ENCODE assay signal across 27 cellular contexts in the genomic region with DNA sequence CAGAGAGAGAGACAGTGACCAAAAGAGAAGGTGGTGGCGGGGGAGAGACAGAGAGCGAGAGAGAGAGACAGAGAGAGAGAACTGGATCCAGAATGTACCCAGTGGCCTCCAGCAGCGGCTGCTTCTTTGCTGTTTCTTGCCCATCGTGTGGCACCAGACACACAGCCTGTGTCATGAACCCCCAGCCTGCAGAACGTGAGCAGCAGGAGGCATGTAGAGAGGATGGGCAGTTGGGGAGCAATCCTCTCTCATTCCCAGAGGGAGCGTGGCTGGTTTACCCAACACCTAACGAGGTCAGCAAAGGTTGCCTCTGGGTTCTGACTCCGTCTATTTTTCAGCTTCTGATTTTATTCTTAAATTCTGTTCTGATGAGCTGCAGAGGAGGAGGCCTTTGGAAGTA.
"Had no signal": no experiment of that assay in that cellular context is flagged by ENCODE, and none has a peak within 500 bp of the region (broad histone marks: within the 10 kb centered on the region; RNA-seq: fewer than 3 reads in every experiment).

No MANE protein-coding gene starts in this region.

- ATAC-seq: activated CD4-positive, alpha-beta T cell treated with anti-CD3 and anti-CD28 coated beads for 36 hours; activated CD8-positive, alpha-beta memory T cell treated with anti-CD3 and anti-CD28 coated beads, Interleukin-2, amount 10 ng/mL, durations not matched to agents 7 days and 5 days; activated CD8-positive, alpha-beta T cell treated with anti-CD3 and anti-CD28 coated beads, Interleukin-2, amount 10 ng/mL, durations not matched to agents 7 days and 5 days; activated T-cell treated with anti-CD3 and anti-CD28 coated beads, Interleukin-2, amount 50 U/mL, for 72 hours; activated T-helper 17 cell treated with anti-CD3 and anti-CD28 coated beads, Interleukin-2, amount 50 U/mL, for 72 hours; esophagus mucosa had no signal

- H3K9me3 ChIP-seq: ascending aorta, breast epithelium had no signal

- H3K27me3 Mint-ChIP-seq: activated CD4-positive, alpha-beta T cell treated with anti-CD3 and anti-CD28 coated beads, Interleukin-2, amount 10 ng/mL, durations not matched to agents 24 days and 14 days; activated CD8-positive, alpha-beta memory T cell treated with anti-CD3 and anti-CD28 coated beads, Interleukin-2, amount 10 ng/mL, durations not matched to agents 7 days and 5 days had no signal

- DNase-seq: activated CD4-positive, alpha-beta memory T cell treated with anti-CD3 and anti-CD28 coated beads for 36 hours; activated CD4-positive, alpha-beta T cell treated with anti-CD3 and anti-CD28 coated beads for 36 hours; activated CD4-positive, alpha-beta T cell treated with anti-CD3 and anti-CD28 coated beads, Interleukin-2, amount 10 ng/mL, durations not matched to agents 24 days and 14 days; activated CD4-positive, CD25-positive, alpha-beta regulatory T cell; activated CD4-positive, CD25-positive, alpha-beta regulatory T cell treated with anti-CD3 and anti-CD28 coated beads, Interleukin-2, amount 50 U/mL, for 72 hours; activated CD8-positive, alpha-beta memory T cell treated with anti-CD3 and anti-CD28 coated beads, Interleukin-2, amount 10 ng/mL, durations not matched to agents 7 days and 5 days; activated CD8-positive, alpha-beta memory T cell treated with anti-CD3 and anti-CD28 coated beads, Interleukin-2, amount 50 U/mL, for 4 hours; activated CD8-positive, alpha-beta T cell treated with anti-CD3 and anti-CD28 coated beads, Interleukin-2, amount 10 ng/mL, durations not matched to agents 7 days and 5 days; activated effector memory CD4-positive, alpha-beta T cell treated with Interleukin-2 at 50 U/mL for 16 hours; activated gamma-delta T cell treated with Interleukin-2 at 50 U/mL for 16 hours; activated naive CD4-positive, alpha-beta T cell treated with anti-CD3 and anti-CD28 coated beads, Interleukin-2, amount 50 U/mL, for 16 hours; activated naive CD4-positive, alpha-beta T cell treated with Interleukin-2 at 50 U/mL for 16 hours; activated naive CD8-positive, alpha-beta T cell treated with anti-CD3 and anti-CD28 coated beads, Interleukin-2, amount 10 ng/mL, durations not matched to agents 7 days and 5 days; activated T-cell treated with anti-CD3 and anti-CD28 coated beads, Interleukin-2, amount 50 U/mL, for 24 hours; activated T-cell treated with anti-CD3 and anti-CD28 coated beads, Interleukin-2, amount 50 U/mL, for 72 hours; cortex of kidney; dermis blood vessel endothelial cell; effector CD4-positive, alpha-beta T cell; foreskin fibroblast; T-helper 2 cell had no signal

- H3K27ac ChIP-seq: ascending aorta, breast epithelium, cardiac muscle cell had no signal

- H3K4me3 Mint-ChIP-seq: activated CD4-positive, alpha-beta memory T cell treated with anti-CD3 and anti-CD28 coated beads for 36 hours; activated CD4-positive, alpha-beta T cell treated with anti-CD3 and anti-CD28 coated beads for 36 hours; activated CD4-positive, alpha-beta T cell treated with anti-CD3 and anti-CD28 coated beads, Interleukin-2, amount 10 ng/mL, durations not matched to agents 24 days and 14 days; activated CD8-positive, alpha-beta memory T cell treated with anti-CD3 and anti-CD28 coated beads, Interleukin-2, amount 10 ng/mL, durations not matched to agents 7 days and 5 days; activated CD8-positive, alpha-beta T cell treated with anti-CD3 and anti-CD28 coated beads, Interleukin-2, amount 10 ng/mL, durations not matched to agents 7 days and 5 days; activated naive CD8-positive, alpha-beta T cell treated with anti-CD3 and anti-CD28 coated beads, Interleukin-2, amount 10 ng/mL, durations not matched to agents 7 days and 5 days; activated T-cell treated with anti-CD3 and anti-CD28 coated beads, Interleukin-2, amount 50 U/mL, for 24 hours; activated T-cell treated with anti-CD3 and anti-CD28 coated beads, Interleukin-2, amount 50 U/mL, for 72 hours; activated T-helper 17 cell treated with anti-CD3 and anti-CD28 coated beads, Interleukin-2, amount 50 U/mL, for 72 hours; brain; central memory CD8-positive, alpha-beta T cell had no signal

- H3K9me3 Mint-ChIP-seq: activated CD4-positive, alpha-beta memory T cell treated with anti-CD3 and anti-CD28 coated beads for 36 hours; activated T-helper 17 cell treated with anti-CD3 and anti-CD28 coated beads, Interleukin-2, amount 50 U/mL, for 72 hours had no signal

- H3K36me3 Mint-ChIP-seq: activated CD4-positive, alpha-beta memory T cell treated with anti-CD3 and anti-CD28 coated beads for 36 hours; activated CD8-positive, alpha-beta memory T cell treated with anti-CD3 and anti-CD28 coated beads, Interleukin-2, amount 10 ng/mL, durations not matched to agents 7 days and 5 days; activated naive CD8-positive, alpha-beta T cell treated with anti-CD3 and anti-CD28 coated beads, Interleukin-2, amount 10 ng/mL, durations not matched to agents 7 days and 5 days; brain had no signal

- H3K27ac Mint-ChIP-seq: activated CD4-positive, alpha-beta memory T cell treated with anti-CD3 and anti-CD28 coated beads for 36 hours; activated CD4-positive, alpha-beta T cell treated with anti-CD3 and anti-CD28 coated beads for 36 hours; activated CD4-positive, alpha-beta T cell treated with anti-CD3 and anti-CD28 coated beads, Interleukin-2, amount 10 ng/mL, durations not matched to agents 24 days and 14 days; activated CD8-positive, alpha-beta memory T cell treated with anti-CD3 and anti-CD28 coated beads, Interleukin-2, amount 10 ng/mL, durations not matched to agents 7 days and 5 days; activated CD8-positive, alpha-beta T cell treated with anti-CD3 and anti-CD28 coated beads, Interleukin-2, amount 10 ng/mL, durations not matched to agents 7 days and 5 days; activated naive CD8-positive, alpha-beta T cell treated with anti-CD3 and anti-CD28 coated beads, Interleukin-2, amount 10 ng/mL, durations not matched to agents 7 days and 5 days; activated T-cell treated with anti-CD3 and anti-CD28 coated beads, Interleukin-2, amount 50 U/mL, for 24 hours; activated T-cell treated with anti-CD3 and anti-CD28 coated beads, Interleukin-2, amount 50 U/mL, for 72 hours; activated T-helper 17 cell treated with anti-CD3 and anti-CD28 coated beads, Interleukin-2, amount 50 U/mL, for 72 hours; brain had no signal

- H3K4me3 ChIP-seq: ascending aorta, breast epithelium, cardiac muscle cell had no signal

- H3K4me1 Mint-ChIP-seq: activated CD4-positive, alpha-beta T cell treated with anti-CD3 and anti-CD28 coated beads for 36 hours; activated CD4-positive, alpha-beta T cell treated with anti-CD3 and anti-CD28 coated beads, Interleukin-2, amount 10 ng/mL, durations not matched to agents 24 days and 14 days; activated CD8-positive, alpha-beta memory T cell treated with anti-CD3 and anti-CD28 coated beads, Interleukin-2, amount 10 ng/mL, durations not matched to agents 7 days and 5 days; central memory CD8-positive, alpha-beta T cell had no signal

- H3K4me1 ChIP-seq: ascending aorta, breast epithelium had no signal

- H3K27me3 ChIP-seq: ascending aorta had no signal

- H3K36me3 ChIP-seq: ascending aorta, breast epithelium, cardiac muscle cell had no signal
